In genomic region chr13:51318015-51318414, GRCh38 we compare ENCODE assay signal across 28 cellular contexts. TPM values are rescaled to one million over a fixed set of nuclear protein-coding genes. Genes with fewer than 3 reads are reported as not detected.
"Had no signal": no experiment of that assay in that cellular context is flagged by ENCODE, and none has a peak within 500 bp of the region (broad histone marks: within the 10 kb centered on the region; RNA-seq: fewer than 3 reads in every experiment).

No MANE protein-coding gene starts in this region.

- ATAC-seq: gastrocnemius medialis; left cardiac atrium; naive thymus-derived CD8-positive, alpha-beta T cell had no signal

- H3K27ac ChIP-seq: coronary artery, gastrocnemius medialis, neutrophil, right atrium auricular region, sigmoid colon, stomach had no signal

- H3K36me3 ChIP-seq: gastrocnemius medialis, neutrophil, right atrium auricular region, sigmoid colon, stomach had no signal

- H3K36me3 Mint-ChIP-seq: naive thymus-derived CD8-positive, alpha-beta T cell had no signal

- H3K9me3 Mint-ChIP-seq: immature natural killer cell; naive thymus-derived CD8-positive, alpha-beta T cell had no signal

- H3K4me1 ChIP-seq: sigmoid colon, stomach had no signal

- H3K4me1 Mint-ChIP-seq: immature natural killer cell; naive thymus-derived CD8-positive, alpha-beta T cell had no signal

- H3K4me3 Mint-ChIP-seq: immature natural killer cell; naive thymus-derived CD8-positive, alpha-beta T cell had no signal

- H3K9me3 ChIP-seq: gastrocnemius medialis, neutrophil, right atrium auricular region, sigmoid colon, stomach had no signal

- H3K4me3 ChIP-seq: coronary artery, gastrocnemius medialis, right atrium auricular region, sigmoid colon, skin epidermis, stomach had no signal

- DNase-seq: effector CD4-positive, alpha-beta T cell; gastrocnemius medialis; glutamatergic neuron; immature natural killer cell; left cardiac atrium; naive thymus-derived CD8-positive, alpha-beta T cell; posterior cingulate gyrus; sigmoid colon; stimulated activated CD4-positive, alpha-beta T cell treated with anti-CD3 and anti-CD28 coated beads, Interleukin-2, amount 100 ng/mL, for 24 hours; stimulated activated CD4-positive, alpha-beta T cell treated with anti-CD3 and anti-CD28 coated beads, Interleukin-4, amount 100 ng/mL, for 4 hours; stimulated activated naive CD4-positive, alpha-beta T cell; stomach; substantia nigra; trophoblast cell had no signal

- H3K27me3 ChIP-seq: gastrocnemius medialis, neutrophil, right atrium auricular region, sigmoid colon, stomach had no signal

- H3K27ac Mint-ChIP-seq: immature natural killer cell; naive thymus-derived CD8-positive, alpha-beta T cell had no signal

- H3K27me3 Mint-ChIP-seq: naive thymus-derived CD8-positive, alpha-beta T cell had no signal

RNA-seq across cellular contexts. Expression of gene SERPINE3, which starts 21.5 kb away (rescaled TPM):
- total RNA-seq: chondrocyte; dermis microvascular lymphatic vessel endothelial cell; fibroblast of villous mesenchyme; gastrocnemius medialis; left cardiac atrium; liver; lung microvascular endothelial cell; mesenteric fat pad; naive thymus-derived CD8-positive, alpha-beta T cell; osteocyte; right atrium auricular region had no signal
- polyA plus RNA-seq: esophagus; immature natural killer cell; keratinocyte; naive thymus-derived CD8-positive, alpha-beta T cell; neural cell; sigmoid colon; stomach had no signal
